Comparison of ENCODE assay signal across 22 cellular contexts in genomic region chr2:65742977-65743376, GRCh38.
DNase-seq lines count a peak whose midpoint lies in the region; ATAC-seq and TF ChIP-seq lines count a peak whose summit lies in the region.
"Had no signal": no experiment of that assay in that cellular context is flagged by ENCODE, and none has a peak within 500 bp of the region (broad histone marks: within the 10 kb centered on the region; RNA-seq: fewer than 3 reads in every experiment).

No MANE protein-coding gene starts in this region.

- H3K9ac ChIP-seq in endodermal cell (ENCODE audit: extremely low read depth, low read length, poor library complexity, severe bottlenecking): no peak overlapping the region
- H3K9ac ChIP-seq: BLaER1 treated with 17β-estradiol and CSF1 and Interleukin-3, amounts not matched to agents 10 nM and 100 nM; SK-N-SH had no signal

- WGBS in endodermal cell (ENCODE audit: insufficient coverage in 1 of 2, insufficient read length in 1 of 2), 2 experiments: 98 to 100% methylated on average over 1 of the region's 1 CpG

- H3K27me3 ChIP-seq in endodermal cell (ENCODE audit: control insufficient read depth, insufficient read depth, low read length, poor library complexity, severe bottlenecking): peaks cover 16% of the 10 kb centered on the region
- H3K27me3 ChIP-seq: BLaER1 treated with 17β-estradiol and CSF1 and Interleukin-3, amounts not matched to agents 10 nM and 100 nM had no signal

- POLR2A ChIA-PET in WTC11 (lab: Charles Lee): no interaction called here

- H3K27ac Mint-ChIP-seq in HFFc6 (no peak overlapping the region), WTC11 (no peak overlapping the region), endodermal cell (no peak overlapping the region)
- H3K27ac Mint-ChIP-seq: CD8-positive, alpha-beta T cell had no signal

- no peak overlapping the region for H3K4me3 ChIP-seq in endodermal cell (ENCODE audit: low read length)
- H3K4me3 ChIP-seq: BLaER1 treated with 17β-estradiol and CSF1 and Interleukin-3, amounts not matched to agents 10 nM and 100 nM had no signal

- no peaks in the 10 kb centered on the region for H3K4me1 ChIP-seq in endodermal cell (ENCODE audit: control insufficient read depth, insufficient read depth, low read length)
- H3K4me1 ChIP-seq: BLaER1 treated with 17β-estradiol and CSF1 and Interleukin-3, amounts not matched to agents 10 nM and 100 nM had no signal

- H3K27me3 Mint-ChIP-seq in HFFc6 (ENCODE audit: insufficient read depth) (peaks cover 2% of the 10 kb centered on the region; the same call in 1 of the 2 replicates), WTC11 (ENCODE audit: low read depth) (no peaks in the 10 kb centered on the region), endodermal cell (ENCODE audit: insufficient read depth) (peaks cover 66% of the 10 kb centered on the region)

- TF ChIP-seq CTCF in HFFc6 (IDR thresholded peaks at IDR 0.05) (0 out of 2 replicates have a peak, but pooled peaks have one; percentile 6), WTC11 (IDR thresholded peaks at IDR 0.05) (no peak), endodermal cell (conservative IDR thresholded peaks at IDR 0.05) (peak; percentile 64)

- H3K9me3 Mint-ChIP-seq in HFFc6 (no peaks in the 10 kb centered on the region), WTC11 (peaks cover 9% of the 10 kb centered on the region), endodermal cell (no peaks in the 10 kb centered on the region)
- H3K9me3 Mint-ChIP-seq: CD8-positive, alpha-beta T cell had no signal

- H3K4me1 Mint-ChIP-seq in HFFc6 (ENCODE audit: low read depth) (no peaks in the 10 kb centered on the region), WTC11 (peaks cover 4% of the 10 kb centered on the region; the same call in 1 of the 2 replicates), endodermal cell (peaks cover 4% of the 10 kb centered on the region)

- H3K4me3 Mint-ChIP-seq in HFFc6: no peak overlapping the region
- H3K4me3 Mint-ChIP-seq in WTC11: no peak overlapping the region
- H3K4me3 Mint-ChIP-seq in endodermal cell: no peak overlapping the region
- H3K4me3 Mint-ChIP-seq: CD8-positive, alpha-beta T cell had no signal

- CTCF ChIA-PET in WTC11 (lab: Charles Lee): no interaction called here

- H3K36me3 ChIP-seq in endodermal cell (ENCODE audit: control insufficient read depth, insufficient read depth, low read length): no peaks in the 10 kb centered on the region
- H3K36me3 ChIP-seq: BLaER1 treated with 17β-estradiol and CSF1 and Interleukin-3, amounts not matched to agents 10 nM and 100 nM had no signal

- no peak overlapping the region for H3K27ac ChIP-seq in endodermal cell (ENCODE audit: low read depth, low read length)
- H3K27ac ChIP-seq: BLaER1 treated with 17β-estradiol and CSF1 and Interleukin-3, amounts not matched to agents 10 nM and 100 nM; HL-60 had no signal

- DNase-seq in HFFc6: no peak
- no peak for DNase-seq in WTC11 (ENCODE audit: low spot score)
- no peak for DNase-seq in endodermal cell
- no peak for DNase-seq in NCI-H2171 treated with DMSO at 0.1 percent for 48 hours (lab: John Stamatoyannopoulos, UW)
- DNase-seq in DMS 273 treated with DMSO at 0.1 percent for 48 hours (lab: John Stamatoyannopoulos, UW): no peak
- no peak for DNase-seq in NCI-H1048 (lab: John Stamatoyannopoulos, UW)
- DNase-seq in Kasumi-1 (lab: John Stamatoyannopoulos, UW): no peak
- DNase-seq: CD8-positive, alpha-beta T cell; DMS153; GDM1; KBM-7; NCI-H1105; NCI-H146; NCI-H2029 treated with DMSO at 0.1 percent for 48 hours; NCI-H446; NCI-H526; OCI-M1; Right ventricle myocardium superior; SK-N-SH had no signal

- ATAC-seq in WTC11: peak; percentile 22; the same call in 1 of the 2 replicates
- ATAC-seq: CD8-positive, alpha-beta T cell; HepG2 had no signal

- H3K36me3 Mint-ChIP-seq in HFFc6 (ENCODE audit: low read depth) (no peaks in the 10 kb centered on the region), WTC11 (no peaks in the 10 kb centered on the region), endodermal cell (ENCODE audit: low read depth) (no peaks in the 10 kb centered on the region)
- H3K36me3 Mint-ChIP-seq: CD8-positive, alpha-beta T cell had no signal

- H3K9me3 ChIP-seq in endodermal cell (ENCODE audit: control insufficient read depth, low read length): no peaks in the 10 kb centered on the region
- H3K9me3 ChIP-seq: SK-N-SH had no signal

TF ChIP-seq in WTC11, 78 proteins besides CTCF, POLR2A, EP300 and RAD21:
- no peak for TF ChIP-seq FOXJ3 (CRISPR knock-in tag; IDR thresholded peaks at IDR 0.05; ENCODE audit: borderline replicate concordance)
TF ChIP-seq in WTC11: peak in this region for 0.
